In the genomic region with DNA sequence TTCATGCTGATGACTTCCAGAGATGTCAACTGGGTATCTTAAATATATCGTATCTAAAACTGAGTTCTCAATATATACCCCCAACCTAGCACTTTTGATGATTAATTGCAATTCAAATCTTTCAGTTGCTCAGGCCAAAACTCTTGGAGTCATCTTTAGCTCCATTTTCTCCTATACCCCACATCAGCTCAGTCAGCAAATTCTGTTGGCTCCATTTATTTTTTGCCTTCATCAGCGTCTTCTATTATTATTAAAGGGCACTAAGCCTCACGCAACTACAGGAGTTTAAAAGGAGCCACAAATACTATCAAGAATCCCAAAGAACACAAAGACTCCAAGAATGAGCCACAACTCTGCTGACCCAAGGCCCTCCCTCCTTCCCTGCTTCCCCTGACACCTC, we compare ENCODE assay signal across 23 cellular contexts.
"Had no signal": no experiment of that assay in that cellular context is flagged by ENCODE, and none has a peak within 500 bp of the region (broad histone marks: within the 10 kb centered on the region; RNA-seq: fewer than 3 reads in every experiment).

No MANE protein-coding gene starts in this region.

- H3K27me3 Mint-ChIP-seq: naive B cell had no signal

- H3K4me3 Mint-ChIP-seq: immature natural killer cell, mesothelial cell of epicardium, naive B cell had no signal

- H3K4me3 ChIP-seq: coronary artery, esophagus muscularis mucosa, gastroesophageal sphincter, heart left ventricle, hepatocyte, left lung, lower lobe of right lung, mucosa of descending colon had no signal

- ATAC-seq: foreskin keratinocyte, gastroesophageal sphincter, heart left ventricle, left colon, left lung, left ventricle myocardium superior, lower lobe of right lung, mucosa of descending colon had no signal

- H3K36me3 ChIP-seq: esophagus muscularis mucosa, gastroesophageal sphincter, heart left ventricle, left lung, lower lobe of right lung had no signal

- FAIRE-seq: colon, endothelial cell of umbilical vein, frontal cortex, kidney had no signal

- H3K4me1 ChIP-seq: foreskin keratinocyte, gastroesophageal sphincter had no signal

- H3K79me2 ChIP-seq: hepatocyte had no signal

- H3K27ac ChIP-seq: coronary artery, esophagus muscularis mucosa, foreskin keratinocyte, gastroesophageal sphincter, hepatocyte, lower lobe of right lung had no signal

- H3K27ac Mint-ChIP-seq: immature natural killer cell, mesothelial cell of epicardium, naive B cell had no signal

- DNase-seq: effector CD8-positive, alpha-beta T cell; foreskin keratinocyte; heart left ventricle; hypothalamus; immature natural killer cell; islet precursor cell; kidney; kidney glomerular epithelial cell; left colon; left lung; left ventricle myocardium superior; lower lobe of right lung; mesenchymal stem cell; mucosa of descending colon; naive B cell had no signal

- H3K4me2 ChIP-seq: hepatocyte had no signal

- H3K9me3 ChIP-seq: esophagus muscularis mucosa, gastroesophageal sphincter, left lung, lower lobe of right lung, mucosa of descending colon had no signal

- H3K27me3 ChIP-seq: esophagus muscularis mucosa, foreskin keratinocyte, gastroesophageal sphincter, heart left ventricle, hepatocyte, left lung had no signal

- H3K36me3 Mint-ChIP-seq: immature natural killer cell, mesothelial cell of epicardium, naive B cell had no signal

- H2AFZ ChIP-seq: hepatocyte had no signal

- H3K4me1 Mint-ChIP-seq: immature natural killer cell, naive B cell had no signal

- H3K9me3 Mint-ChIP-seq: mesothelial cell of epicardium had no signal
